In genomic region chr17:69326302-69327059, GRCh38 we compare ENCODE assay signal across 1 cellular context.
A peak's percentile ranks its signal among the peaks of the same experiment; 100 is the strongest.
TF ChIP-seq lines count a peak whose summit lies in the region.

No MANE protein-coding gene starts in this region.

TF ChIP-seq in HepG2, 621 proteins besides CTCF, POLR2A, EP300 and RAD21 (continued from another document and continues in another):
- no peak for TF ChIP-seq CREBL2 (CRISPR knock-in tag; IDR thresholded peaks at IDR 0.05; ENCODE audit: borderline replicate concordance)
- TF ChIP-seq SP4 (CRISPR knock-in tag; IDR thresholded peaks at IDR 0.05), result peak; percentile 91
- TF ChIP-seq ZNF431 (CRISPR knock-in tag; IDR thresholded peaks at IDR 0.05; ENCODE audit: borderline replicate concordance, low read depth), result 0 out of 2 replicates have a peak, but pooled peaks have one; percentile 9
- no peak; the same call in none of the 2 replicates for TF ChIP-seq ZSCAN21 (CRISPR knock-in tag; IDR thresholded peaks at IDR 0.05; ENCODE audit: borderline replicate concordance)
- TF ChIP-seq ZBTB4 (CRISPR knock-in tag; IDR thresholded peaks at IDR 0.05; ENCODE audit: borderline replicate concordance), result no peak
- TF ChIP-seq CREB1 (IDR thresholded peaks at IDR 0.05), result 0 out of 2 replicates have a peak, but pooled peaks have one; percentile 5
- TF ChIP-seq CREB1 (CRISPR knock-in tag; IDR thresholded peaks at IDR 0.05), result no peak
- peak; percentile 43; the same call in 1 of the 2 replicates for TF ChIP-seq ZNF510 (CRISPR knock-in tag; IDR thresholded peaks at IDR 0.05; ENCODE audit: low read depth)
- no peak for TF ChIP-seq ASH2L (IDR thresholded peaks at IDR 0.05; ENCODE audit: insufficient read length, low read depth, low read length)
- no peak for TF ChIP-seq ZNF276 (CRISPR knock-in tag; IDR thresholded peaks at IDR 0.05; ENCODE audit: low read depth)
- peak; percentile 50; the same call in 1 of the 2 replicates for TF ChIP-seq ZNF343 (CRISPR knock-in tag; IDR thresholded peaks at IDR 0.05)
- no peak for TF ChIP-seq ELK4 (CRISPR knock-in tag; IDR thresholded peaks at IDR 0.05; ENCODE audit: borderline replicate concordance)
- TF ChIP-seq PRPF4 (IDR thresholded peaks at IDR 0.05; ENCODE audit: low read depth, low read length, poor library complexity, severe bottlenecking), result no peak
- peak; percentile 75; the same call in 1 of the 2 replicates for TF ChIP-seq AHDC1 (CRISPR knock-in tag; IDR thresholded peaks at IDR 0.05; ENCODE audit: borderline replicate concordance)
- TF ChIP-seq ZBTB37 (CRISPR knock-in tag; IDR thresholded peaks at IDR 0.05), result no peak
- no peak; the same call in 1 of the 2 replicates for TF ChIP-seq ZNF564 (CRISPR knock-in tag; IDR thresholded peaks at IDR 0.05)
- 0 out of 2 replicates have a peak, but pooled peaks have one; percentile 36 for TF ChIP-seq FIP1L1 (IDR thresholded peaks at IDR 0.05; ENCODE audit: borderline replicate concordance, insufficient read depth, low read depth, low read length)
- peak; percentile 5 for TF ChIP-seq MTERF4 (CRISPR knock-in tag; IDR thresholded peaks at IDR 0.05)
- TF ChIP-seq KMT2B (CRISPR knock-in tag; IDR thresholded peaks at IDR 0.05), result 0 out of 2 replicates have a peak, but pooled peaks have one; percentile 54
- peak; percentile 55; the same call in 1 of the 2 replicates for TF ChIP-seq SMAD1 (CRISPR knock-in tag; IDR thresholded peaks at IDR 0.05; ENCODE audit: borderline replicate concordance, low read depth)
- TF ChIP-seq ZHX2 (IDR thresholded peaks at IDR 0.05; ENCODE audit: low read depth), result no peak
- TF ChIP-seq ZHX2 (CRISPR knock-in tag; IDR thresholded peaks at IDR 0.05; ENCODE audit: borderline replicate concordance), result no peak
- TF ChIP-seq CREB3 (CRISPR knock-in tag; IDR thresholded peaks at IDR 0.05), result no peak
- 0 out of 2 replicates have a peak, but pooled peaks have one; percentile 23 for TF ChIP-seq MIER3 (CRISPR knock-in tag; IDR thresholded peaks at IDR 0.05; ENCODE audit: borderline replicate concordance)
